14 cellular contexts compared by ENCODE assay signal in genomic region chr2:28247326-28247725, GRCh38.
DNase-seq lines count a peak whose midpoint lies in the region; TF ChIP-seq lines count a peak whose summit lies in the region.
"Had no signal": no experiment of that assay in that cellular context is flagged by ENCODE, and none has a peak within 500 bp of the region (broad histone marks: within the 10 kb centered on the region; RNA-seq: fewer than 3 reads in every experiment).

No MANE protein-coding gene starts in this region.

- H3K79me2 ChIP-seq in mesendoderm (ENCODE audit: control insufficient read depth, insufficient read depth, low read length) = no peaks in the 10 kb centered on the region

- intact Hi-C loops in Calu3 (cut with micrococcal nuclease; ENCODE audit: unreplicated experiment) = no loop called here

- TF ChIP-seq CTCF in HFFc6 (IDR thresholded peaks at IDR 0.05) (no peak), Calu3 (IDR thresholded peaks at IDR 0.05; ENCODE audit: unreplicated experiment) (no peak)

- no peak overlapping the region for H3K9ac ChIP-seq in mesendoderm (ENCODE audit: low read length)

- CTCF ChIA-PET in Calu3 (lab: Charles Lee) = no interaction called here

- H3K4me1 Mint-ChIP-seq in HFFc6 (ENCODE audit: low read depth) (peaks cover 45% of the 10 kb centered on the region), Calu3 (ENCODE audit: low read depth, unreplicated experiment) (no peaks in the 10 kb centered on the region)
- H3K4me1 Mint-ChIP-seq: endodermal cell had no signal

- H3K27ac Mint-ChIP-seq in HFFc6 = no peak overlapping the region; the same call in 1 of the 2 replicates
- no peak overlapping the region for H3K27ac Mint-ChIP-seq in Calu3 (ENCODE audit: unreplicated experiment)
- H3K27ac Mint-ChIP-seq: endodermal cell; stimulated activated naive CD8-positive, alpha-beta T cell treated with anti-CD3 and anti-CD28 coated beads, Interleukin-15, Interleukin-2, amounts not matched to agents 100 ng/mL and 50 ng/mL, for 24 hours had no signal

- H3K27ac ChIP-seq in mesendoderm (ENCODE audit: low read depth, low read length) = no peak overlapping the region
- H3K27ac ChIP-seq: vagina had no signal

- no peak overlapping the region for H3K23ac ChIP-seq in mesendoderm (ENCODE audit: low read length)

- H2BK5ac ChIP-seq in mesendoderm (ENCODE audit: low read length) = no peak overlapping the region

- H2BK15ac ChIP-seq in mesendoderm (replicated peaks; ENCODE audit: low read depth) = no peak overlapping the region

- H3K27me3 Mint-ChIP-seq in HFFc6 (ENCODE audit: insufficient read depth) = no peaks in the 10 kb centered on the region; the same call in 1 of the 2 replicates
- no peaks in the 10 kb centered on the region for H3K27me3 Mint-ChIP-seq in Calu3 (ENCODE audit: unreplicated experiment)
- H3K27me3 Mint-ChIP-seq: stimulated activated naive CD8-positive, alpha-beta T cell treated with anti-CD3 and anti-CD28 coated beads, Interleukin-15, Interleukin-2, amounts not matched to agents 100 ng/mL and 50 ng/mL, for 24 hours had no signal

- H3K27me3 ChIP-seq in mesendoderm (ENCODE audit: insufficient read depth, low read length, poor library complexity) = no peaks in the 10 kb centered on the region
- H3K27me3 ChIP-seq: vagina had no signal

- H3K79me1 ChIP-seq in mesendoderm (ENCODE audit: low read length) = no peaks in the 10 kb centered on the region

- BruUV-seq in Calu3 (replicated peaks; lab: Mats Ljungman, UMichigan) = no TSS peak

- no peaks in the 10 kb centered on the region for H3K36me3 ChIP-seq in mesendoderm (ENCODE audit: control insufficient read depth, insufficient read depth, low read length)
- H3K36me3 ChIP-seq: vagina had no signal

- H3K4me3 Mint-ChIP-seq in HFFc6 = no peak overlapping the region
- no peak overlapping the region for H3K4me3 Mint-ChIP-seq in Calu3 (ENCODE audit: low read depth, unreplicated experiment)
- H3K4me3 Mint-ChIP-seq: endodermal cell; stimulated activated naive CD8-positive, alpha-beta T cell treated with anti-CD3 and anti-CD28 coated beads, Interleukin-15, Interleukin-2, amounts not matched to agents 100 ng/mL and 50 ng/mL, for 24 hours had no signal

- H3K4ac ChIP-seq in mesendoderm (ENCODE audit: low read depth, low read length) = no peak overlapping the region

- H4K5ac ChIP-seq in mesendoderm (ENCODE audit: low read length) = no peak overlapping the region

- H3K4me2 ChIP-seq in mesendoderm (ENCODE audit: low read length) = no peak overlapping the region

- H3K9me3 Mint-ChIP-seq in HFFc6 (no peaks in the 10 kb centered on the region), Calu3 (ENCODE audit: low read depth, unreplicated experiment) (no peaks in the 10 kb centered on the region)
- H3K9me3 Mint-ChIP-seq: endodermal cell; stimulated activated naive CD8-positive, alpha-beta T cell treated with anti-CD3 and anti-CD28 coated beads, Interleukin-15, Interleukin-2, amounts not matched to agents 100 ng/mL and 50 ng/mL, for 24 hours had no signal

- H2BK120ac ChIP-seq in mesendoderm (ENCODE audit: low read depth, low read length) = no peak overlapping the region

- no peaks in the 10 kb centered on the region for H3K4me1 ChIP-seq in mesendoderm (ENCODE audit: control insufficient read depth, low read depth, low read length)

- no peak overlapping the region for H3K18ac ChIP-seq in mesendoderm (ENCODE audit: low read length)

- no CpG with 5 or more reads among the region's 2 CpGs for WGBS in mesendoderm (ENCODE audit: extremely low coverage, insufficient coverage, low lambda C conversion rate)

- H2AK5ac ChIP-seq in mesendoderm (ENCODE audit: low read length) = no peak overlapping the region

- H3K56ac ChIP-seq in mesendoderm (ENCODE audit: low read length) = no peak overlapping the region

- H3K36me3 Mint-ChIP-seq in HFFc6 (ENCODE audit: low read depth) (peaks cover 4% of the 10 kb centered on the region; the same call in 1 of the 2 replicates), Calu3 (ENCODE audit: insufficient read depth, unreplicated experiment) (no peaks in the 10 kb centered on the region)

- DNase-seq in NCI-H82 (lab: John Stamatoyannopoulos, UW) = peak; percentile 31
- no peak for DNase-seq in NCI-H82 treated with DMSO at 0.1 percent for 48 hours (lab: John Stamatoyannopoulos, UW; ENCODE audit: unreplicated experiment)
- DNase-seq in GF-D8 (lab: John Stamatoyannopoulos, UW) = peak; percentile 75
- DNase-seq in NCI-H69 (lab: John Stamatoyannopoulos, UW) = peak; percentile 50
- DNase-seq in mesendoderm = peak; percentile 25
- DNase-seq in SK-N-DZ (ENCODE audit: low spot score) = no peak
- no peak for DNase-seq in HFFc6
- no peak for DNase-seq in Calu3
- DNase-seq: activated naive CD4-positive, alpha-beta T cell; endodermal cell; foreskin fibroblast; NCI-H1105 treated with DMSO at 0.1 percent for 48 hours had no signal

- no peak overlapping the region for H4K8ac ChIP-seq in mesendoderm (ENCODE audit: low read depth, low read length)

- H3K4me3 ChIP-seq in mesendoderm (ENCODE audit: low read length) = no peak overlapping the region
- H3K4me3 ChIP-seq: vagina had no signal

Comparison
In these comparisons a context has a peak if more than half of its experiments do, and no peak if none do; other contexts are left out.
1. DNase-seq: peak in NCI-H82 (single experiment), GF-D8 (single experiment), NCI-H69 (single experiment) and mesendoderm (single experiment); none in NCI-H82 treated with DMSO at 0.1 percent for 48 hours (single experiment), SK-N-DZ (single experiment), HFFc6 (single experiment) and Calu3 (single experiment).